15 cellular contexts compared by ENCODE assay signal in the genomic region with DNA sequence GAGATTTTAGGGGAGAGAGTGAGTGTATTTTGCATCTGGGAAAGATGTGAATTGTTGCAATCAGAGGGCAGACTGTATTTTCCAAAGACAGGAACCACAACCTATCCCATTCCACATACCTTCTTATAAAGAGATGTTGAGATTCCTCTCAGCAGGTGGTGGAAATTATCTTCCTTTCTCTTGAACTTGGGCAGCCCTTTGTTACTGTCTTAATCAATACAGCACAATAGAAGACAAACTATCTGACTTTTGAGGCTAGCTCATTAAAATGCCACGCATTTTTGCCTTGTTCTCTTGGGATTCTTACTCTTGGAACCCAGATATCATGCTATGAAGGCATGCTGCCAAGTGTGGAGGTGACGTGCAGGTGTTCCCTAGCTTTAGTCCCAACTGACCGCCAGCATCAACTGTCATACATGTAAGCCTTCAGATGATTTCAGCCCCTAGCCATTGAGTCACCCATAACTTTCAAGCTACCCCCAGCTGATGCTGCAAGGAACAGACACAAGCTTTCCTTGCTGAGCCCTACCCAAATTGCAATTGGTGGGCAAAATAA.
"Had no signal": no experiment of that assay in that cellular context is flagged by ENCODE, and none has a peak within 500 bp of the region (broad histone marks: within the 10 kb centered on the region; RNA-seq: fewer than 3 reads in every experiment).

No MANE protein-coding gene starts in this region.

- H3K9me3 ChIP-seq: prostate gland, spleen, upper lobe of left lung had no signal

- H3K36me3 ChIP-seq: prostate gland had no signal

- H3K4me1 ChIP-seq: prostate gland, upper lobe of left lung had no signal

- H3K4me3 ChIP-seq: coronary artery, prostate gland, spleen, upper lobe of left lung had no signal

- H3K27ac ChIP-seq: coronary artery, prostate gland, spleen, upper lobe of left lung had no signal

- H3K27me3 ChIP-seq: spleen, upper lobe of left lung had no signal

- DNase-seq: activated B cell treated with CpG ODN at 0.5 μM for 24 hours; activated CD4-positive, alpha-beta memory T cell treated with anti-CD3 and anti-CD28 coated beads for 36 hours; activated CD4-positive, alpha-beta T cell treated with anti-CD3 and anti-CD28 coated beads for 4 hours; activated naive CD4-positive, alpha-beta T cell treated with Interleukin-2 at 50 U/mL for 16 hours; activated naive CD8-positive, alpha-beta T cell treated with anti-CD3 and anti-CD28 coated beads for 36 hours; activated T-cell treated with anti-CD3 and anti-CD28 coated beads, Interleukin-2, amount 50 U/mL, for 48 hours; cerebellar nuclear complex; naive B cell; spleen; stimulated activated CD4-positive, alpha-beta T cell treated with anti-CD3 and anti-CD28 coated beads, Interleukin-4, amount 100 ng/mL, for 1 hour; stimulated activated naive CD4-positive, alpha-beta T cell; T-helper 9 cell; upper lobe of left lung had no signal
